Comparison of ENCODE assay signal across 9 cellular contexts in genomic region chr14:48398675-48399282, GRCh38.
A peak's percentile ranks its signal among the peaks of the same experiment; 100 is the strongest.
DNase-seq lines count a peak whose midpoint lies in the region; ATAC-seq, FAIRE-seq and TF ChIP-seq lines count a peak whose summit lies in the region.
"Had no signal": no experiment of that assay in that cellular context is flagged by ENCODE, and none has a peak within 500 bp of the region (broad histone marks: within the 10 kb centered on the region; RNA-seq: fewer than 3 reads in every experiment).

No MANE protein-coding gene starts in this region.

- H3K9me3 Mint-ChIP-seq in osteocyte (ENCODE audit: unreplicated experiment) = no peaks in the 10 kb centered on the region
- H3K9me3 Mint-ChIP-seq in activated T-helper 2 cell treated with anti-CD3 and anti-CD28 coated beads, Interferon-gamma antibody, Interleukin-2, Interleukin-4, amounts not matched to agents 10 μg/mL and 5 μg/mL and 100 μg/mL, durations not matched to agents 14 hours and 24 hours and 36 hours = no peaks in the 10 kb centered on the region
- H3K9me3 Mint-ChIP-seq: T-helper 1 cell treated with Interleukin-12 subunit alpha and Interleukin-12 subunit beta and Interleukin-4 antibody, amounts not matched to agents 30 μg/mL and 1 μg/mL, for 36 hours had no signal

- in situ Hi-C loops in G401 (cut with HindIII; ENCODE audit: low sequenced_read_pairs) (no loop called here), gastrocnemius medialis (cut with MboI; ENCODE audit: low sequenced_read_pairs in 4 of 4) (no loop called here)

- CTCF ChIA-PET in endothelial cell of umbilical vein (lab: Charles Lee) = no interaction called here

- no peaks in the 10 kb centered on the region for H3K4me1 Mint-ChIP-seq in osteocyte (ENCODE audit: unreplicated experiment)
- H3K4me1 Mint-ChIP-seq in activated T-helper 2 cell treated with anti-CD3 and anti-CD28 coated beads, Interferon-gamma antibody, Interleukin-2, Interleukin-4, amounts not matched to agents 10 μg/mL and 5 μg/mL and 100 μg/mL, durations not matched to agents 14 hours and 24 hours and 36 hours (ENCODE audit: low read depth) = no peaks in the 10 kb centered on the region

- no peak for ATAC-seq in gastrocnemius medialis

- H3K4me2 ChIP-seq in endothelial cell of umbilical vein (ENCODE audit: insufficient read depth, low read length) = no peak overlapping the region

- H3K27ac ChIP-seq in endothelial cell of umbilical vein (ENCODE audit: insufficient read depth, low read depth, low read length) (no peak overlapping the region), gastrocnemius medialis (no peak overlapping the region)

- no TSS peak for BruUV-seq in endothelial cell of umbilical vein (replicated peaks; lab: Mats Ljungman, UMichigan)

- H3K9ac ChIP-seq in endothelial cell of umbilical vein (replicated peaks; ENCODE audit: extremely low read depth, insufficient read depth, low read length) = no peak overlapping the region

- no peaks in the 10 kb centered on the region for H3K9me1 ChIP-seq in endothelial cell of umbilical vein (replicated peaks; ENCODE audit: control insufficient read depth, extremely low read depth, insufficient read depth, low read length)

- FAIRE-seq in endothelial cell of umbilical vein (lab: Jason Lieb, UNC) = peak; percentile 12

- H3K4me1 ChIP-seq in endothelial cell of umbilical vein (ENCODE audit: control insufficient read depth, extremely low read depth, insufficient read depth, low read length) (no peaks in the 10 kb centered on the region), gastrocnemius medialis (no peaks in the 10 kb centered on the region)

- no peaks in the 10 kb centered on the region for H3K79me2 ChIP-seq in endothelial cell of umbilical vein (ENCODE audit: control insufficient read depth, insufficient read depth, low read length)

- TF ChIP-seq POLR2A in endothelial cell of umbilical vein (IDR thresholded peaks at IDR 0.05; ENCODE audit: low read depth, low read length) (no peak), gastrocnemius medialis (IDR thresholded peaks at IDR 0.05) (no peak)

- H3K9me3 ChIP-seq in endothelial cell of umbilical vein (replicated peaks; ENCODE audit: control insufficient read depth, insufficient read depth, low read length) (no peaks in the 10 kb centered on the region), gastrocnemius medialis (no peaks in the 10 kb centered on the region)

- TF ChIP-seq CTCF in endothelial cell of umbilical vein (IDR thresholded peaks at IDR 0.05; ENCODE audit: extremely low read depth in 1 of 2, insufficient read depth in 1 of 2, low read depth in 1 of 2, low read length in 2 of 2) (peak; percentile 38 to 52), osteocyte (IDR thresholded peaks at IDR 0.05) (peak; percentile 71), gastrocnemius medialis (IDR thresholded peaks at IDR 0.05 in 4 of 5, conservative IDR thresholded peaks at IDR 0.05 in 1 of 5) (peak in 1 of 5 experiments; percentile 46)

- H2AFZ ChIP-seq in endothelial cell of umbilical vein (ENCODE audit: low read depth, low read length) = no peak overlapping the region

- no peaks in the 10 kb centered on the region for H4K20me1 ChIP-seq in endothelial cell of umbilical vein (replicated peaks; ENCODE audit: control insufficient read depth, extremely low read depth, insufficient read depth, low read length)

- DNase-seq in G401 (ENCODE audit: low spot score) (peak; percentile 15), HPDE6-E6E7 (ENCODE audit: extremely low spot score) (peak; percentile 19), NOMO-1 treated with DMSO at 0.1 percent for 48 hours (lab: John Stamatoyannopoulos, UW; ENCODE audit: unreplicated experiment) (peak; percentile 16), endothelial cell of umbilical vein (ENCODE audit: low read depth, low spot score) (peak; percentile 19), osteocyte (ENCODE audit: extremely low spot score, unreplicated experiment) (no peak), GOT3 (lab: John Stamatoyannopoulos, UW) (no peak), gastrocnemius medialis (no peak)
- no peak for DNase-seq in activated T-helper 2 cell treated with anti-CD3 and anti-CD28 coated beads, Interferon-gamma antibody, Interleukin-2, Interleukin-4, amounts not matched to agents 10 μg/mL and 5 μg/mL and 100 μg/mL, durations not matched to agents 14 hours and 24 hours and 36 hours (ENCODE audit: low spot score)

- H3K27me3 Mint-ChIP-seq in osteocyte (ENCODE audit: unreplicated experiment) = no peaks in the 10 kb centered on the region
- no peaks in the 10 kb centered on the region for H3K27me3 Mint-ChIP-seq in activated T-helper 2 cell treated with anti-CD3 and anti-CD28 coated beads, Interferon-gamma antibody, Interleukin-2, Interleukin-4, amounts not matched to agents 10 μg/mL and 5 μg/mL and 100 μg/mL, durations not matched to agents 14 hours and 24 hours and 36 hours (ENCODE audit: low read depth)

- H3K27ac Mint-ChIP-seq in osteocyte (ENCODE audit: unreplicated experiment) = no peak overlapping the region
- no peak overlapping the region for H3K27ac Mint-ChIP-seq in activated T-helper 2 cell treated with anti-CD3 and anti-CD28 coated beads, Interferon-gamma antibody, Interleukin-2, Interleukin-4, amounts not matched to agents 10 μg/mL and 5 μg/mL and 100 μg/mL, durations not matched to agents 14 hours and 24 hours and 36 hours
- H3K27ac Mint-ChIP-seq: T-helper 1 cell treated with Interleukin-12 subunit alpha and Interleukin-12 subunit beta and Interleukin-4 antibody, amounts not matched to agents 30 μg/mL and 1 μg/mL, for 36 hours had no signal

- H3K36me3 ChIP-seq in endothelial cell of umbilical vein (ENCODE audit: control insufficient read depth in 2 of 2, extremely low read depth in 1 of 2, insufficient read depth in 2 of 2, low read length in 2 of 2) (no peaks in the 10 kb centered on the region), gastrocnemius medialis (no peaks in the 10 kb centered on the region)

- intact Hi-C loops in endothelial cell of umbilical vein (cut with micrococcal nuclease) (loop anchor here (1.0 kb wide), 1 partner anchor 481 kb away; no protein-coding TSS in a partner anchor), gastrocnemius medialis (cut with DNase I; ENCODE audit: low total_unique reads) (no loop called here)
- intact Hi-C loops in activated T-helper 2 cell treated with anti-CD3 and anti-CD28 coated beads, Interferon-gamma antibody, Interleukin-2, Interleukin-4, amounts not matched to agents 10 μg/mL and 5 μg/mL and 100 μg/mL, durations not matched to agents 14 hours and 24 hours and 36 hours (cut with micrococcal nuclease) = no loop called here

- dilution Hi-C loops in endothelial cell of umbilical vein (cut with MboI; ENCODE audit: extremely low pct_ligation_motif_present, low sequenced_read_pairs) = no loop called here

- no peaks in the 10 kb centered on the region for H3K36me3 Mint-ChIP-seq in osteocyte (ENCODE audit: unreplicated experiment)
- no peaks in the 10 kb centered on the region for H3K36me3 Mint-ChIP-seq in activated T-helper 2 cell treated with anti-CD3 and anti-CD28 coated beads, Interferon-gamma antibody, Interleukin-2, Interleukin-4, amounts not matched to agents 10 μg/mL and 5 μg/mL and 100 μg/mL, durations not matched to agents 14 hours and 24 hours and 36 hours (ENCODE audit: low read depth)

- POLR2A ChIA-PET in endothelial cell of umbilical vein (lab: Charles Lee) = no interaction called here

- H3K27me3 ChIP-seq in endothelial cell of umbilical vein (ENCODE audit: control insufficient read depth in 2 of 2, insufficient read depth in 2 of 2, low read length in 2 of 2) (no peaks in the 10 kb centered on the region), gastrocnemius medialis (no peaks in the 10 kb centered on the region)

- H3K4me3 Mint-ChIP-seq in osteocyte (ENCODE audit: unreplicated experiment) = no peak overlapping the region
- H3K4me3 Mint-ChIP-seq in activated T-helper 2 cell treated with anti-CD3 and anti-CD28 coated beads, Interferon-gamma antibody, Interleukin-2, Interleukin-4, amounts not matched to agents 10 μg/mL and 5 μg/mL and 100 μg/mL, durations not matched to agents 14 hours and 24 hours and 36 hours (ENCODE audit: low read depth) = no peak overlapping the region
- H3K4me3 Mint-ChIP-seq: T-helper 1 cell treated with Interleukin-12 subunit alpha and Interleukin-12 subunit beta and Interleukin-4 antibody, amounts not matched to agents 30 μg/mL and 1 μg/mL, for 36 hours had no signal

- H3K4me3 ChIP-seq in endothelial cell of umbilical vein (replicated peaks in 1 of 3; ENCODE audit: insufficient read depth in 1 of 3, low read depth in 1 of 3, low read length in 3 of 3) = no peak overlapping the region
- H3K4me3 ChIP-seq in gastrocnemius medialis = no peak overlapping the region

TF ChIP-seq in endothelial cell of umbilical vein, 7 proteins besides CTCF, POLR2A, EP300 and RAD21:
- TF ChIP-seq POLR2AphosphoS5 (IDR thresholded peaks at IDR 0.05; ENCODE audit: insufficient read depth, low read depth, low read length) (no peak), MYC (IDR thresholded peaks at IDR 0.05; ENCODE audit: low read depth, low read length) (no peak), FOS (IDR thresholded peaks at IDR 0.05; ENCODE audit: borderline replicate concordance, insufficient read depth, low read length) (no peak), MAX (IDR thresholded peaks at IDR 0.05; ENCODE audit: insufficient read depth, insufficient read length) (no peak), GATA2 (IDR thresholded peaks at IDR 0.05; ENCODE audit: insufficient read depth, insufficient read length, low read depth, low read length) (no peak), JUN (IDR thresholded peaks at IDR 0.05; ENCODE audit: borderline replicate concordance, insufficient read depth, insufficient read length, low read depth) (no peak), EZH2 (IDR thresholded peaks at IDR 0.05; ENCODE audit: borderline replicate concordance, low read depth, low read length, severe bottlenecking) (no peak)

Comparison
In these comparisons a context has a peak if more than half of its experiments do, and no peak if none do; other contexts are left out.
1. DNase-seq: peak in G401 (single experiment), HPDE6-E6E7 (single experiment), NOMO-1 treated with DMSO at 0.1 percent for 48 hours (single experiment) and endothelial cell of umbilical vein (single experiment); none in osteocyte (single experiment), GOT3 (single experiment), activated T-helper 2 cell treated with anti-CD3 and anti-CD28 coated beads, Interferon-gamma antibody, Interleukin-2, Interleukin-4, amounts not matched to agents 10 μg/mL and 5 μg/mL and 100 μg/mL, durations not matched to agents 14 hours and 24 hours and 36 hours (single experiment) and gastrocnemius medialis (0 of 2).